In genomic region chr5:31421806-31422586, GRCh38 we compare ENCODE assay signal across 28 cellular contexts.
"Had no signal": no experiment of that assay in that cellular context is flagged by ENCODE, and none has a peak within 500 bp of the region (broad histone marks: within the 10 kb centered on the region; RNA-seq: fewer than 3 reads in every experiment).

No MANE protein-coding gene starts in this region.

- ATAC-seq: gastroesophageal sphincter; mucosa of descending colon; stimulated activated effector memory CD8-positive, alpha-beta T cell treated with anti-CD3 and anti-CD28 coated beads, Interleukin-12 subunit alpha, Interleukin-12 subunit beta, amount 100 ng/mL, for 72 hours; T-helper 17 cell; upper lobe of right lung had no signal

- H3K9me3 ChIP-seq: gastroesophageal sphincter, mucosa of descending colon, sigmoid colon, stomach, tibial artery, upper lobe of right lung had no signal

- DNase-seq: activated CD4-positive, alpha-beta memory T cell treated with anti-CD3 and anti-CD28 coated beads for 36 hours; activated CD4-positive, alpha-beta T cell treated with anti-CD3 and anti-CD28 coated beads, Interleukin-2, amount 10 ng/mL, durations not matched to agents 24 days and 14 days; activated CD4-positive, CD25-positive, alpha-beta regulatory T cell treated with anti-CD3 and anti-CD28 coated beads, Interleukin-2, amount 50 U/mL, for 72 hours; activated CD8-positive, alpha-beta memory T cell treated with anti-CD3 and anti-CD28 coated beads, Interleukin-2, amount 50 U/mL, for 4 hours; activated effector memory CD4-positive, alpha-beta T cell treated with anti-CD3 and anti-CD28 coated beads, Interleukin-2, amount 50 U/mL, for 16 hours; activated naive CD4-positive, alpha-beta T cell treated with anti-CD3 and anti-CD28 coated beads for 36 hours; activated naive CD8-positive, alpha-beta T cell treated with anti-CD3 and anti-CD28 coated beads, Interleukin-2, amount 10 ng/mL, durations not matched to agents 7 days and 5 days; activated T-cell treated with anti-CD3 and anti-CD28 coated beads, Interleukin-2, amount 50 U/mL, for 1 hour; central memory CD4-positive, alpha-beta T cell; dermis blood vessel endothelial cell; effector CD8-positive, alpha-beta T cell; hypothalamus; immature natural killer cell; kidney; mucosa of descending colon; sigmoid colon; small intestine; stimulated activated CD4-positive, alpha-beta T cell treated with anti-CD3 and anti-CD28 coated beads, Interleukin-4, amount 100 ng/mL, for 24 hours; stomach; SW 1271; T-helper 17 cell; T1000; tibial artery; upper lobe of right lung; WERI-Rb-1 had no signal

- H3K27ac ChIP-seq: gastroesophageal sphincter, sigmoid colon, stomach, tibial artery, upper lobe of right lung, WERI-Rb-1 had no signal

- H3K4me3 ChIP-seq: gastroesophageal sphincter, lung, mucosa of descending colon, sigmoid colon, stomach, tibial artery, upper lobe of right lung had no signal

- H3K4me1 ChIP-seq: gastroesophageal sphincter, sigmoid colon, stomach, upper lobe of right lung had no signal

- H3K27me3 ChIP-seq: gastroesophageal sphincter, sigmoid colon, stomach, tibial artery, upper lobe of right lung had no signal
